Comparison of ENCODE assay signal across 10 cellular contexts in the genomic region with DNA sequence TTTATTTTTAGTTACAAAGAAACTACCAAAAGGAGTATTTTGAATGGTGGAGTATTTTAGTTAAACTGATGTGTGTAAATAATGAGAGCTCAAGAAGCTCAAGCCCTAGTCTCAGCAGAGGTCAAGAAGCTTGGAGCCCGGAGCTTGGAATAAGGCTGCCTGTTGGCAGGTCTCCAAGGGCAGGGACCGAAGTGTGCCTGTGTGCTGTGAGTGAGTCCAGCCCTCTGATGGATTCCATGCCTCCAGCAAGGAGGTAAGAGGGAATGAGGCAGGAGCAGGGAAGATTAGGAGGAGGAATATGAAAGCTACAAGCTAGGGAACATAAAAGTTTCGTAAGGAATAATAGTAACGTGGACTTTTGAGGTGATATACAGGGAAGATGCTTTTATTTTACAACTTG. TPM values are rescaled to one million over a fixed set of nuclear protein-coding genes. Genes with fewer than 3 reads are reported as not detected.
DNase-seq lines count a peak whose midpoint lies in the region; TF ChIP-seq lines count a peak whose summit lies in the region.
"Had no signal": no experiment of that assay in that cellular context is flagged by ENCODE, and none has a peak within 500 bp of the region (broad histone marks: within the 10 kb centered on the region; RNA-seq: fewer than 3 reads in every experiment).

No MANE protein-coding gene starts in this region.

- H3K36me3 ChIP-seq in breast epithelium (no peaks in the 10 kb centered on the region), esophagus muscularis mucosa (peaks cover 5 to 29% (median 15%) of the 10 kb centered on the region in 4 donors), mesenchymal stem cell (ENCODE audit: control insufficient read depth in 1 of 2, insufficient read depth in 2 of 2, low read depth in 1 of 2, low read length in 2 of 2) (peaks cover 19 to 39% of the 10 kb centered on the region in 2 experiments)

- POLR2A ChIA-PET in MCF 10A (lab: Yijun Ruan, JAX) = interaction anchor here (0.5 to 1.4 kb wide), 9 partner anchors 24 to 304 kb away, joined by 3 to 8 read pairs (median 5); a partner anchor contains a TSS

- H2BK5ac ChIP-seq in mesenchymal stem cell (ENCODE audit: low read depth, low read length, poor library complexity, severe bottlenecking) (no peak overlapping the region), H9 (ENCODE audit: insufficient read length, low read length) (no peak overlapping the region)

- H4K8ac ChIP-seq in mesenchymal stem cell (ENCODE audit: low read length) (no peak overlapping the region), H9 (replicated peaks; ENCODE audit: insufficient read length, low read depth, low read length) (no peak overlapping the region)

- H3K4me3 Mint-ChIP-seq in MCF 10A (ENCODE audit: unreplicated experiment) (peak overlapping the region; percentile 61), H9 (no peak overlapping the region)
- H3K4me3 Mint-ChIP-seq: T-helper 1 cell treated with Interleukin-12 subunit alpha and Interleukin-12 subunit beta and Interleukin-4 antibody, amounts not matched to agents 30 μg/mL and 1 μg/mL, for 36 hours had no signal

- H2BK20ac ChIP-seq in H9 (ENCODE audit: low read depth, low read length, poor library complexity, severe bottlenecking) = no peak overlapping the region

- H2AFZ ChIP-seq in mesenchymal stem cell (ENCODE audit: low read depth, low read length) = no peak overlapping the region
- H2AFZ ChIP-seq in H9 (ENCODE audit: low read length) = no peak overlapping the region

- peaks cover 44% of the 10 kb centered on the region for H3K4me1 Mint-ChIP-seq in MCF 10A (ENCODE audit: insufficient read depth, unreplicated experiment)
- peaks cover 11 to 12% of the 10 kb centered on the region in 2 experiments for H3K4me1 Mint-ChIP-seq in H9

- no peak overlapping the region for H3K56ac ChIP-seq in H9 (ENCODE audit: insufficient read length, low read depth, low read length)

- TF ChIP-seq CTCF in MCF 10A (IDR thresholded peaks at IDR 0.05; ENCODE audit: unreplicated experiment) (no peak), breast epithelium (IDR thresholded peaks at IDR 0.05) (no peak), esophagus muscularis mucosa (IDR thresholded peaks at IDR 0.05) (no peak), H9 (conservative IDR thresholded peaks at IDR 0.05) (no peak)

- H2BK12ac ChIP-seq in mesenchymal stem cell (ENCODE audit: low read length in 2 of 2) (no peak overlapping the region), H9 (ENCODE audit: insufficient read length, low read depth, low read length) (no peak overlapping the region)

- no peak overlapping the region for H4K5ac ChIP-seq in H9 (ENCODE audit: insufficient read length, low read depth, low read length)

- no peak for TF ChIP-seq EP300 in esophagus muscularis mucosa (IDR thresholded peaks at IDR 0.05)

- TF ChIP-seq POLR2A in breast epithelium (IDR thresholded peaks at IDR 0.05) = no peak
- no peak for TF ChIP-seq POLR2A in esophagus muscularis mucosa (IDR thresholded peaks at IDR 0.05; ENCODE audit: low read depth)

- H3K9me3 Mint-ChIP-seq in MCF 10A (ENCODE audit: unreplicated experiment) = no peaks in the 10 kb centered on the region
- no peaks in the 10 kb centered on the region for H3K9me3 Mint-ChIP-seq in H9
- H3K9me3 Mint-ChIP-seq: T-helper 1 cell treated with Interleukin-12 subunit alpha and Interleukin-12 subunit beta and Interleukin-4 antibody, amounts not matched to agents 30 μg/mL and 1 μg/mL, for 36 hours had no signal

- H3K4me2 ChIP-seq in mesenchymal stem cell (ENCODE audit: low read length, poor library complexity, severe bottlenecking) = no peak overlapping the region
- H3K4me2 ChIP-seq in H9 (ENCODE audit: insufficient read depth, insufficient read length, low read length) = no peak overlapping the region

- H4K20me1 ChIP-seq in H9 (ENCODE audit: control insufficient read depth, insufficient read depth, insufficient read length) = no peaks in the 10 kb centered on the region

- H2BK120ac ChIP-seq in mesenchymal stem cell (ENCODE audit: low read depth, low read length) = no peak overlapping the region
- H2BK120ac ChIP-seq in H9 (ENCODE audit: low read depth, low read length, poor library complexity, severe bottlenecking) = no peak overlapping the region

- intact Hi-C loops in MCF 10A (cut with micrococcal nuclease) (loop anchor here (10.0 kb wide), 1 partner anchor 212 kb away; no protein-coding TSS in a partner anchor), breast epithelium (cut with DNase I; ENCODE audit: low total_unique reads) (no loop called here), esophagus muscularis mucosa (cut with DNase I) (no loop called here)

- H2AK5ac ChIP-seq in mesenchymal stem cell (ENCODE audit: low read length, severe bottlenecking) = no peak overlapping the region
- H2AK5ac ChIP-seq in H9 (ENCODE audit: insufficient read length, low read length) = no peak overlapping the region

- H3K23ac ChIP-seq in mesenchymal stem cell (ENCODE audit: low read length in 2 of 2) (no peak overlapping the region), H9 (ENCODE audit: insufficient read length, low read depth, low read length) (no peak overlapping the region)

- H3K14ac ChIP-seq in mesenchymal stem cell (ENCODE audit: low read length in 2 of 2) (no peak overlapping the region), H9 (ENCODE audit: insufficient read depth, low read length) (no peak overlapping the region)

- no peak overlapping the region for H3K4me3 ChIP-seq in breast epithelium
- no peak overlapping the region for H3K4me3 ChIP-seq in esophagus muscularis mucosa
- H3K4me3 ChIP-seq in mesenchymal stem cell (ENCODE audit: insufficient read depth in 1 of 2, low read depth in 1 of 2, low read length in 2 of 2) = peak overlapping the region in 1 of 2 experiments; percentile 58

- H3K27me3 Mint-ChIP-seq in MCF 10A (ENCODE audit: insufficient read depth, unreplicated experiment) = no peaks in the 10 kb centered on the region
- no peaks in the 10 kb centered on the region for H3K27me3 Mint-ChIP-seq in H9 (ENCODE audit: low read depth)

- H3K27ac Mint-ChIP-seq in MCF 10A (ENCODE audit: low read depth, unreplicated experiment) (peak overlapping the region; percentile 88), H9 (no peak overlapping the region)
- H3K27ac Mint-ChIP-seq: T-helper 1 cell treated with Interleukin-12 subunit alpha and Interleukin-12 subunit beta and Interleukin-4 antibody, amounts not matched to agents 30 μg/mL and 1 μg/mL, for 36 hours had no signal

- peak overlapping the region; percentile 37 for H3K9ac ChIP-seq in mesenchymal stem cell (ENCODE audit: low read length)
- H3K9ac ChIP-seq in H9 (ENCODE audit: extremely low read depth, insufficient read length, low read length) = no peak overlapping the region

- H2BK15ac ChIP-seq in mesenchymal stem cell (ENCODE audit: low read depth, poor library complexity, severe bottlenecking) (no peak overlapping the region), H9 (ENCODE audit: low read depth, low read length) (no peak overlapping the region)

- H3K27ac ChIP-seq in breast epithelium (peak overlapping the region in 1 of 2 donors; percentile 55), esophagus muscularis mucosa (replicated peaks in 1 of 4) (peak overlapping the region; percentile 50 to 73 (median 61)), mesenchymal stem cell (ENCODE audit: low read length, poor library complexity, severe bottlenecking) (no peak overlapping the region), H9 (ENCODE audit: insufficient read length, low read depth, low read length) (no peak overlapping the region)

- H3K79me2 ChIP-seq in H9 (ENCODE audit: insufficient read depth, low read length) = peaks cover 38% of the 10 kb centered on the region

- no peak overlapping the region for H4K91ac ChIP-seq in mesenchymal stem cell (ENCODE audit: low read length)
- no peak overlapping the region for H4K91ac ChIP-seq in H9 (ENCODE audit: insufficient read length, low read depth, low read length)

- H3K79me1 ChIP-seq in mesenchymal stem cell (replicated peaks; ENCODE audit: low read length, poor library complexity, severe bottlenecking) = peaks cover 4% of the 10 kb centered on the region
- peaks cover 7% of the 10 kb centered on the region for H3K79me1 ChIP-seq in H9 (ENCODE audit: insufficient read depth, low read depth, low read length, poor library complexity, severe bottlenecking)

- H3K36me3 Mint-ChIP-seq in MCF 10A (ENCODE audit: insufficient read depth, unreplicated experiment) = peaks cover 44% of the 10 kb centered on the region
- peaks cover 20 to 44% (median 35%) of the 10 kb centered on the region in 3 experiments; a peak in 6 of 7 replicates for H3K36me3 Mint-ChIP-seq in H9 (ENCODE audit: insufficient read depth in 1 of 3, low read depth in 3 of 3)

- WGBS in esophagus muscularis mucosa = 31% methylated on average over 4 of the region's 4 CpGs
- WGBS in mesenchymal stem cell = 49% methylated on average over 4 of the region's 4 CpGs
- WGBS in H9 (ENCODE audit: extremely low coverage, insufficient read length, low lambda C conversion rate) = 100% methylated on average over 2 of the region's 4 CpGs

- no TSS peak for BruUV-seq in MCF 10A (replicated peaks; lab: Mats Ljungman, UMichigan)

- H3K4me1 ChIP-seq in breast epithelium (peaks cover 0 to 27% of the 10 kb centered on the region in 2 donors), esophagus muscularis mucosa (peaks cover 38 to 65% (median 59%) of the 10 kb centered on the region in 4 donors), mesenchymal stem cell (ENCODE audit: control insufficient read depth, insufficient read depth, low read depth, low read length) (peaks cover 8% of the 10 kb centered on the region), H9 (ENCODE audit: insufficient read depth, low read length) (no peaks in the 10 kb centered on the region)

- peak; percentile 42 for DNase-seq in MCF 10A (ENCODE audit: unreplicated experiment)
- no peak for DNase-seq in breast epithelium (ENCODE audit: low spot score in 2 of 2)
- DNase-seq in esophagus muscularis mucosa (ENCODE audit: extremely low spot score) = no peak
- DNase-seq in mesenchymal stem cell = peak; percentile 66
- no peak for DNase-seq in H9
- no peak for DNase-seq in stimulated activated CD4-positive, alpha-beta T cell treated with anti-CD3 and anti-CD28 coated beads, Interleukin-15, amount 100 ng/mL, for 24 hours
- DNase-seq in HPDE6-E6E7 (ENCODE audit: extremely low spot score) = no peak
- DNase-seq in NCI-H1436 (lab: John Stamatoyannopoulos, UW) = no peak
- DNase-seq: NCI-H1694 treated with DMSO at 0.1 percent for 48 hours had no signal

- CTCF ChIA-PET in MCF 10A (lab: Yijun Ruan, JAX) = interaction anchor here (0.7 to 2.3 kb wide), 5 partner anchors 23 to 840 kb away, joined by 3 to 9 read pairs (median 4); no protein-coding TSS in a partner anchor

- H3K18ac ChIP-seq in mesenchymal stem cell (ENCODE audit: low read depth in 1 of 2, low read length in 2 of 2) (no peak overlapping the region), H9 (ENCODE audit: insufficient read length, low read depth, low read length) (no peak overlapping the region)

- H3K27me3 ChIP-seq in breast epithelium = no peaks in the 10 kb centered on the region
- no peaks in the 10 kb centered on the region for H3K27me3 ChIP-seq in esophagus muscularis mucosa
- no peaks in the 10 kb centered on the region for H3K27me3 ChIP-seq in mesenchymal stem cell (ENCODE audit: control insufficient read depth in 1 of 2, insufficient read depth in 1 of 2, low read length in 2 of 2)
- no peaks in the 10 kb centered on the region for H3K27me3 ChIP-seq in H9 (ENCODE audit: insufficient read depth, low read length)

- no peaks in the 10 kb centered on the region for H3K9me3 ChIP-seq in breast epithelium
- H3K9me3 ChIP-seq in esophagus muscularis mucosa = no peaks in the 10 kb centered on the region
- no peaks in the 10 kb centered on the region for H3K9me3 ChIP-seq in mesenchymal stem cell (ENCODE audit: control insufficient read depth, low read length)
- H3K9me3 ChIP-seq in H9 (ENCODE audit: control insufficient read depth, low read depth, low read length) = no peaks in the 10 kb centered on the region

- peaks cover 4% of the 10 kb centered on the region for H3K23me2 ChIP-seq in H9 (ENCODE audit: insufficient read length, low read depth, low read length, poor library complexity, severe bottlenecking)

- H3K4ac ChIP-seq in mesenchymal stem cell (ENCODE audit: low read depth in 1 of 2, low read length in 2 of 2) (no peak overlapping the region), H9 (ENCODE audit: low read depth, low read length) (no peak overlapping the region)

- H3T11ph ChIP-seq in H9 (ENCODE audit: low read length) = no peak overlapping the region

RNA-seq across cellular contexts. Expression of a gene that starts 4.4 kb away (rescaled TPM):
- total RNA-seq in MCF 10A (2022) (60.5 and 64.9 TPM in 2 replicates), breast epithelium (10 to 100 TPM; 19.9 to 35.0 (median 25.9) TPM), esophagus muscularis mucosa (10 to 100 TPM; 22.4 to 29.9 (median 24.2) TPM), H9 (2021) (91.9 and 93.0 TPM in 2 replicates)
- polyA plus RNA-seq in mesenchymal stem cell (2013, experiment 1 of 2) = 72.1 TPM
- 64.5 TPM for polyA plus RNA-seq in mesenchymal stem cell (2013, experiment 2 of 2)

RNA-seq across cellular contexts. Expression of a gene that starts 24.3 kb away (rescaled TPM):
- total RNA-seq in MCF 10A (2022) (55.3 and 71.0 TPM in 2 replicates), breast epithelium (10 to 100 TPM; 49.9 to 56.4 (median 52.2) TPM), esophagus muscularis mucosa (10 to 100 TPM; 47.3 to 77.2 (median 52.3) TPM), H9 (2021) (87.1 and 90.2 TPM in 2 replicates)
- polyA plus RNA-seq in mesenchymal stem cell (2013, experiment 1 of 2) = 28.6 TPM
- polyA plus RNA-seq in mesenchymal stem cell (2013, experiment 2 of 2) = 29.4 TPM

Comparison
In these comparisons a context has a peak if more than half of its experiments do, and no peak if none do; other contexts are left out.
1. DNase-seq: peak in MCF 10A (single experiment) and mesenchymal stem cell (single experiment); none in breast epithelium (0 of 2), esophagus muscularis mucosa (single experiment), H9 (single experiment), stimulated activated CD4-positive, alpha-beta T cell treated with anti-CD3 and anti-CD28 coated beads, Interleukin-15, amount 100 ng/mL, for 24 hours (single experiment), HPDE6-E6E7 (single experiment) and NCI-H1436 (single experiment).
2. H3K27ac ChIP-seq: peak in esophagus muscularis mucosa (4 of 4); none in mesenchymal stem cell (single experiment) and H9 (single experiment).